In the genomic region with DNA sequence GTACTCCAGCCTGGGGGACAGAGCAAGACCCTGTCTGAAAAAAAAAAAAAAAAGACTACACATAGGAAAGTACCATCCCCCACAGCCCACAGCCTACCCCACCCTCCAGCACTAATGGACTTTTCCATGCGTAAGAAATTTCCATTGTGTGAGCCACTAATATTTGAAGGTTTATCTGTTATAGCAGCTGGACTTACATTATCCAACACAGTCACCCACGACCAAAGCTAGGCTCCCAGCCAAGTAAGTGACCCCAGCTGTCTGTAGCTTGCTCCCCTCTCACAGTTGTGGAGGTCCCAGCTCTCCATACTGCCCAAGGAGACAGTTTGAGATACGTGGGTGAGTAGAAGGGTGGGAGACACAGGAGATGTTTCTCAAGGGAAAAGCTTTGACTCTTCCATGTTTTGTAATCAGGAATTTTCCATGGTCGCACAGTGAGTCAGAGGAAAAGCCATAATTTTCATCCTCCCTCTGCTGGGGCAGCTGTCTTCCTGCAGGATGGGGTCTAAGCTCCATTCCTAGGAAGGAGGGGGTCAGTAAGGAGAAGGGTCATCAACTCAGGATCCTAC, we compare ENCODE assay signal across 13 cellular contexts.
A peak's percentile ranks its signal among the peaks of the same experiment; 100 is the strongest.
DNase-seq lines count a peak whose midpoint lies in the region; ATAC-seq and TF ChIP-seq lines count a peak whose summit lies in the region.
"Had no signal": no experiment of that assay in that cellular context is flagged by ENCODE, and none has a peak within 500 bp of the region (broad histone marks: within the 10 kb centered on the region; RNA-seq: fewer than 3 reads in every experiment).

No MANE protein-coding gene starts in this region.

- POLR2A ChIA-PET in GM10248 (lab: Yijun Ruan, JAX) = no interaction called here

- H3K4me3 ChIP-seq in fibroblast of pulmonary artery (replicated peaks; ENCODE audit: low read depth, low read length) = no peak overlapping the region
- no peak overlapping the region for H3K4me3 ChIP-seq in skin epidermis
- H3K4me3 ChIP-seq: Peyer's patch had no signal

- ATAC-seq in SK-N-SH treated with all-trans-retinoic acid at 6 μM for 48 hours = peak; percentile 56
- no peak for ATAC-seq in GM18873 (IDR thresholded peaks at IDR 0.05; ENCODE audit: low FRiP score, unreplicated experiment)
- no peak for ATAC-seq in GM19324 (IDR thresholded peaks at IDR 0.05; ENCODE audit: low FRiP score, unreplicated experiment)

- CTCF ChIA-PET in GM10248 (lab: Yijun Ruan, JAX) = interaction anchor here (1.0 to 2.9 kb wide), 11 partner anchors 9 to 446 kb away, joined by 3 to 26 read pairs (median 4); no protein-coding TSS in a partner anchor

- peak overlapping the region in 11 of 21 experiments; percentile 18 to 73 (median 43) for H3K27ac ChIP-seq in skin epidermis

- TF ChIP-seq CTCF in fibroblast of pulmonary artery (IDR thresholded peaks at IDR 0.05; ENCODE audit: low read length, missing control alignments) (peak; percentile 56), GM10248 (IDR thresholded peaks at IDR 0.05; ENCODE audit: control extremely low read depth, extremely low read depth, low read depth, missing control alignments) (no peak)

- DNase-seq in GM04504 (ENCODE audit: low read depth) (peak; percentile 78), fibroblast of pulmonary artery (ENCODE audit: low read depth) (peak; percentile 72), NCI-H526 treated with DMSO at 0.1 percent for 48 hours (lab: John Stamatoyannopoulos, UW) (no peak), GM10248 (ENCODE audit: extremely low spot score) (no peak)
- DNase-seq: activated B cell treated with CpG ODN at 0.5 μM for 24 hours; activated T-cell treated with anti-CD3 and anti-CD28 coated beads, Interleukin-2, amount 50 U/mL, for 72 hours; DMS53; midbrain; Peyer's patch had no signal

TF ChIP-seq in SK-N-SH treated with all-trans-retinoic acid at 6 μM for 48 hours, 23 proteins besides CTCF, POLR2A, EP300 and RAD21:
- TF ChIP-seq ZNF565 (CRISPR knock-in tag; conservative IDR thresholded peaks at IDR 0.05; ENCODE audit: low read depth) (no peak), ZC3H10 (CRISPR knock-in tag; IDR thresholded peaks at IDR 0.05) (no peak), SNAI2 (CRISPR knock-in tag; IDR thresholded peaks at IDR 0.05) (no peak), ZFP30 (CRISPR knock-in tag; IDR thresholded peaks at IDR 0.05) (no peak)

Comparison
In these comparisons a context has a peak if more than half of its experiments do, and no peak if none do; other contexts are left out.
1. DNase-seq: peak in GM04504 (single experiment) and fibroblast of pulmonary artery (single experiment); none in NCI-H526 treated with DMSO at 0.1 percent for 48 hours (single experiment) and GM10248 (single experiment).